In the genomic region with DNA sequence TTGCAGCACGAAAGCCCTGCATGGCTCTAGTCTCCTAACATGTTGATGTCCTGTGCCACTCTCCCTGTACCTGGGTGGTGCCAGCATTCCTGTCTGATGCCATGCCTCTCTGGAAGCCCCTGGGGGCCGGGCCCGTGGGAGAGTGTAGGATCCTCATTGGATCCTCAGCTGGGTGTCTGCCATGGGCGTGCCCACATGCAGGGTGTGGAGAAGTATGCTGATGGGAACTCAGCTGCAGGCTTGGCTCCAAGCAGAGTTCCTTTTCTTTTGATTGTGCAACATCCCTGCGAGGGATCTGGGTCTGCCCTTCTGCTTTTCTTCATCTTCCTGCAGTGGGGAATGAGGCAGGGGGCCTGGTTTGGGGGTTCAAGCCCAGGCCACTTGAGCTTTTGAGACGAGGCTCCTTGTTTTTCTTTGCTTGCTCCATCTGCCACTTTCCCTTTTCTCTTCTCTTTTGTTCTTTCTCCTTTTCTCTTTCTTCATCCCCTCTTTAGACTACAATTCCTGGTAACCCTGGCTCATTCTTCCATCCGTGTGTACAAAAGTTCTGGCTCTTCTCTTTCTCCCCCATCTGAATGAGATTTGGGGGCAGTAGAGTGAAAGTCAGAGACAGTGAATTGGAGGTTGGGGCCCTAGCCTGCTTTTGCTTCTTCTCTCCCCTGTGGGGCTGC, we compare ENCODE assay signal across 8 cellular contexts. TPM values are rescaled to one million over a fixed set of nuclear protein-coding genes. Genes with fewer than 3 reads are reported as not detected.
A peak's percentile ranks its signal among the peaks of the same experiment; 100 is the strongest.
DNase-seq lines count a peak whose midpoint lies in the region; ATAC-seq and TF ChIP-seq lines count a peak whose summit lies in the region.

No MANE protein-coding gene starts in this region.

- H2AFZ ChIP-seq in hepatocyte: no peak overlapping the region

- H3K4me1 ChIP-seq in HUES48 (ENCODE audit: control insufficient read depth, insufficient read depth, low read length): peaks cover 47% of the 10 kb centered on the region
- peaks cover 0 to 10% of the 10 kb centered on the region in 2 donors for H3K4me1 ChIP-seq in ascending aorta
- peaks cover 55% of the 10 kb centered on the region for H3K4me1 ChIP-seq in hepatocyte (ENCODE audit: insufficient read depth)

- DNase-seq in ascending aorta (ENCODE audit: low spot score in 2 of 2): peak; percentile 30 to 84
- DNase-seq in hepatocyte (ENCODE audit: low spot score): peak; percentile 41
- DNase-seq in stromal cell of bone marrow (ENCODE audit: low read depth): peak; percentile 33
- DNase-seq in NCI-H1417 treated with DMSO at 0.1 percent for 48 hours (lab: John Stamatoyannopoulos, UW): no peak
- DNase-seq in cerebellar cortex (ENCODE audit: low spot score): no peak

- H3K27me3 ChIP-seq in HUES48 (ENCODE audit: control insufficient read depth, insufficient read depth, low read length) (no peaks in the 10 kb centered on the region), ascending aorta (no peaks in the 10 kb centered on the region), hepatocyte (no peaks in the 10 kb centered on the region)

- H3K4me2 ChIP-seq in hepatocyte: peak overlapping the region; percentile 42

- H3K27ac ChIP-seq in HUES48 (ENCODE audit: low read depth, low read length) (peak overlapping the region; percentile 27), ascending aorta (peak overlapping the region; percentile 15 to 42), hepatocyte (peak overlapping the region; percentile 66)

- ATAC-seq in GM19324 (IDR thresholded peaks at IDR 0.05; ENCODE audit: low FRiP score, unreplicated experiment): no peak
- no peak for ATAC-seq in GM18511 (IDR thresholded peaks at IDR 0.05; ENCODE audit: unreplicated experiment)

- H3K9me2 ChIP-seq in hepatocyte (replicated peaks; ENCODE audit: insufficient read depth): no peaks in the 10 kb centered on the region

- intact Hi-C loops in ascending aorta (cut with DNase I): no loop called here

- peaks cover 2% of the 10 kb centered on the region for H4K20me1 ChIP-seq in hepatocyte (ENCODE audit: insufficient read depth, poor library complexity, severe bottlenecking)

- H3K9me3 ChIP-seq in HUES48 (ENCODE audit: control insufficient read depth, insufficient read depth, low read length): no peaks in the 10 kb centered on the region
- no peaks in the 10 kb centered on the region for H3K9me3 ChIP-seq in ascending aorta
- no peaks in the 10 kb centered on the region for H3K9me3 ChIP-seq in hepatocyte (ENCODE audit: low read depth)

- peaks cover 95% of the 10 kb centered on the region for H3K79me2 ChIP-seq in hepatocyte

- H3K36me3 ChIP-seq in HUES48 (ENCODE audit: control insufficient read depth, insufficient read depth, low read length) (no peaks in the 10 kb centered on the region), ascending aorta (no peaks in the 10 kb centered on the region), hepatocyte (replicated peaks; ENCODE audit: insufficient read depth, low read depth) (no peaks in the 10 kb centered on the region)

- 61% methylated on average over 7 of the region's 7 CpGs for WGBS in hepatocyte (ENCODE audit: low lambda C conversion rate, missing lambda C conversion rate)

- H3K4me3 ChIP-seq in HUES48 (ENCODE audit: low read depth, low read length): no peak overlapping the region
- H3K4me3 ChIP-seq in ascending aorta: no peak overlapping the region
- no peak overlapping the region for H3K4me3 ChIP-seq in hepatocyte

- no peak for TF ChIP-seq CTCF in ascending aorta (IDR thresholded peaks at IDR 0.05)
- TF ChIP-seq CTCF in hepatocyte (IDR thresholded peaks at IDR 0.05; ENCODE audit: poor library complexity): no peak

- H3K9ac ChIP-seq in HUES48 (ENCODE audit: low read depth, low read length): no peak overlapping the region

RNA-seq across cellular contexts. Expression of a gene that starts 32.9 kb away (rescaled TPM):
- 42.6 TPM for total RNA-seq in ascending aorta
- total RNA-seq in hepatocyte: 19.9 and 32.6 TPM in 2 replicates
- polyA plus RNA-seq in hepatocyte: 16.2 and 23.8 TPM in 2 replicates

Comparison
In these comparisons a context has a peak if more than half of its experiments do, and no peak if none do; other contexts are left out.
1. DNase-seq: peak in ascending aorta (2 of 2), hepatocyte (single experiment) and stromal cell of bone marrow (single experiment); none in NCI-H1417 treated with DMSO at 0.1 percent for 48 hours (single experiment) and cerebellar cortex (single experiment).
2. Peak in every context shown above with its lines, with median percentiles within 50 percentile points of each other: H3K27ac ChIP-seq.